ENCODE assay signal across 9 cellular contexts in genomic region chr3:30112904-30113484, GRCh38.
DNase-seq lines count a peak whose midpoint lies in the region; ATAC-seq and TF ChIP-seq lines count a peak whose summit lies in the region.
"Had no signal": no experiment of that assay in that cellular context is flagged by ENCODE, and none has a peak within 500 bp of the region (broad histone marks: within the 10 kb centered on the region; RNA-seq: fewer than 3 reads in every experiment).

No MANE protein-coding gene starts in this region.

- H2BK15ac ChIP-seq in IMR-90 (ENCODE audit: low read depth, low read length), result no peak overlapping the region

- no peaks in the 10 kb centered on the region for H3K79me1 ChIP-seq in IMR-90 (ENCODE audit: low read depth in 1 of 2, low read length in 2 of 2)

- CTCF ChIA-PET in IMR-90 (lab: Yijun Ruan, JAX), result interaction anchor here (1.2 to 1.7 kb wide), 3 partner anchors 86 to 580 kb away, joined by 4 read pairs; no protein-coding TSS in a partner anchor

- H4K91ac ChIP-seq in IMR-90 (ENCODE audit: insufficient read depth, low read depth, low read length), result peak overlapping the region; percentile 54; the same call in 1 of the 2 replicates

- no TSS peak for BruUV-seq in IMR-90 (replicated peaks; lab: Mats Ljungman, UMichigan)

- DNase-seq in EL (peak; percentile 47), IMR-90 (peak; percentile 59), SHP77 (lab: John Stamatoyannopoulos, UW) (peak; percentile 11 to 20), fibroblast of peridontal ligament (ENCODE audit: extremely low read depth) (peak; percentile 73), natural killer cell (no peak)
- no peak for DNase-seq in activated naive CD8-positive, alpha-beta T cell treated with anti-CD3 and anti-CD28 coated beads, Interleukin-2, amount 50 U/mL, for 24 hours

- no peak overlapping the region for H3K56ac ChIP-seq in IMR-90 (ENCODE audit: extremely low read depth, insufficient read depth, low read length)

- TF ChIP-seq CTCF in IMR-90 (conservative IDR thresholded peaks at IDR 0.05; ENCODE audit: low read depth, low read length) (peak; percentile 72), parathyroid adenoma (IDR thresholded peaks at IDR 0.05) (peak; percentile 38), natural killer cell (IDR thresholded peaks at IDR 0.05) (no peak)

- H3K9me3 ChIP-seq in IMR-90 (ENCODE audit: control insufficient read depth, insufficient read depth, low read length) (no peaks in the 10 kb centered on the region), parathyroid adenoma (ENCODE audit: control insufficient read depth, low read length) (no peaks in the 10 kb centered on the region)

- H3K4me2 ChIP-seq in IMR-90 (ENCODE audit: low read depth, low read length), result no peak overlapping the region
- H3K4me2 ChIP-seq in parathyroid adenoma (ENCODE audit: low read length), result no peak overlapping the region

- H2BK120ac ChIP-seq in IMR-90 (ENCODE audit: low read depth, low read length), result peak overlapping the region; percentile 74; the same call in 1 of the 2 replicates

- no peaks in the 10 kb centered on the region for H3K4me1 Mint-ChIP-seq in natural killer cell
- H3K4me1 Mint-ChIP-seq in activated naive CD8-positive, alpha-beta T cell treated with anti-CD3 and anti-CD28 coated beads, Interleukin-2, amount 50 U/mL, for 24 hours, result peaks cover 3% of the 10 kb centered on the region

- peaks cover 0 to 17% of the 10 kb centered on the region in 2 donors for H3K27me3 Mint-ChIP-seq in natural killer cell (ENCODE audit: low read depth in 2 of 2)
- no peaks in the 10 kb centered on the region for H3K27me3 Mint-ChIP-seq in activated naive CD8-positive, alpha-beta T cell treated with anti-CD3 and anti-CD28 coated beads, Interleukin-2, amount 50 U/mL, for 24 hours

- H3K4me1 ChIP-seq in IMR-90 (ENCODE audit: control insufficient read depth, insufficient read depth, low read length) (no peaks in the 10 kb centered on the region), parathyroid adenoma (no peaks in the 10 kb centered on the region)

- H3K79me2 ChIP-seq in parathyroid adenoma, result no peaks in the 10 kb centered on the region

- H4K5ac ChIP-seq in IMR-90 (ENCODE audit: low read depth, low read length), result peak overlapping the region; percentile 88; the same call in 1 of the 2 replicates

- H2AFZ ChIP-seq in IMR-90 (replicated peaks; ENCODE audit: low read length, poor library complexity) (no peak overlapping the region), parathyroid adenoma (no peak overlapping the region)

- in situ Hi-C loops in IMR-90 (cut with MboI; ENCODE audit: low sequenced_read_pairs), result loop anchor here (5.0 kb wide), 1 partner anchor 84 kb away; no protein-coding TSS in a partner anchor

- H4K8ac ChIP-seq in IMR-90 (ENCODE audit: low read depth in 2 of 2, low read length in 2 of 2), result peak overlapping the region in 1 of 2 experiments; percentile 64; a peak in 1 of 4 replicates

- no peak overlapping the region for H3K27ac Mint-ChIP-seq in natural killer cell
- no peak overlapping the region for H3K27ac Mint-ChIP-seq in activated naive CD8-positive, alpha-beta T cell treated with anti-CD3 and anti-CD28 coated beads, Interleukin-2, amount 50 U/mL, for 24 hours

- H3K4ac ChIP-seq in IMR-90 (ENCODE audit: low read depth, low read length), result peak overlapping the region; percentile 59; the same call in 1 of the 2 replicates

- no peak for TF ChIP-seq POLR2A in IMR-90 (IDR thresholded peaks at IDR 0.05; ENCODE audit: low read depth, low read length)

- H3K27me3 ChIP-seq in IMR-90 (ENCODE audit: control insufficient read depth, insufficient read depth, low read length) (no peaks in the 10 kb centered on the region; the same call in none of the 2 replicates), parathyroid adenoma (ENCODE audit: control insufficient read depth, insufficient read depth, low read length) (no peaks in the 10 kb centered on the region)

- dilution Hi-C loops in IMR-90 (cut with HindIII; ENCODE audit: low sequenced_read_pairs, unreplicated experiment), result no loop called here

- H3K14ac ChIP-seq in IMR-90 (replicated peaks; ENCODE audit: low read depth, low read length), result 0 out of 2 replicates have a peak overlapping the region, but pooled peaks have one; percentile 73

- H2BK20ac ChIP-seq in IMR-90 (ENCODE audit: low read depth, low read length), result no peak overlapping the region

- no peaks in the 10 kb centered on the region for H4K20me1 ChIP-seq in IMR-90 (ENCODE audit: insufficient read depth, low read length)

- POLR2A ChIA-PET in IMR-90 (lab: Charles Lee; ENCODE audit: unreplicated experiment), result no interaction called here

- H3K27ac ChIP-seq in IMR-90 (ENCODE audit: insufficient read depth, low read length), result no peak overlapping the region
- no peak overlapping the region for H3K27ac ChIP-seq in parathyroid adenoma
- H3K27ac ChIP-seq: skin epidermis had no signal

- no peak overlapping the region for H3K9ac ChIP-seq in IMR-90 (ENCODE audit: low read depth, low read length)
- no peak overlapping the region for H3K9ac ChIP-seq in parathyroid adenoma

- H3K18ac ChIP-seq in IMR-90 (ENCODE audit: low read depth, low read length), result peak overlapping the region; percentile 80; the same call in 1 of the 2 replicates

- H3K36me3 ChIP-seq in IMR-90 (ENCODE audit: control insufficient read depth, insufficient read depth, low read length), result no peaks in the 10 kb centered on the region
- H3K36me3 ChIP-seq in parathyroid adenoma (ENCODE audit: control insufficient read depth, insufficient read depth, low read length), result no peaks in the 10 kb centered on the region

- H2AK5ac ChIP-seq in IMR-90 (ENCODE audit: low read depth, low read length), result no peak overlapping the region

- no peak overlapping the region for H2AK9ac ChIP-seq in IMR-90 (replicated peaks; ENCODE audit: low read depth, low read length, poor library complexity)

- no CpG with 5 or more reads among the region's 1 CpG for WGBS in IMR-90 (ENCODE audit: extremely low coverage in 2 of 2, insufficient read length in 1 of 2), 2 experiments

- H3K9me1 ChIP-seq in IMR-90 (ENCODE audit: insufficient read depth, low read length), result no peaks in the 10 kb centered on the region

- H3K9me3 Mint-ChIP-seq in natural killer cell, result no peaks in the 10 kb centered on the region
- H3K9me3 Mint-ChIP-seq in activated naive CD8-positive, alpha-beta T cell treated with anti-CD3 and anti-CD28 coated beads, Interleukin-2, amount 50 U/mL, for 24 hours, result no peaks in the 10 kb centered on the region

- peak; percentile 82 for TF ChIP-seq RAD21 in IMR-90 (IDR thresholded peaks at IDR 0.05; ENCODE audit: low read length)

- no peak overlapping the region for H3K4me3 Mint-ChIP-seq in natural killer cell
- H3K4me3 Mint-ChIP-seq in activated naive CD8-positive, alpha-beta T cell treated with anti-CD3 and anti-CD28 coated beads, Interleukin-2, amount 50 U/mL, for 24 hours, result no peak overlapping the region

- H2BK5ac ChIP-seq in IMR-90 (ENCODE audit: low read depth, low read length, poor library complexity, severe bottlenecking), result no peak overlapping the region

- intact Hi-C loops in IMR-90 (cut with micrococcal nuclease) (loop anchor here (1.0 to 5.0 kb wide), 4 partner anchors 86 to 636 kb away; partner anchors contain the start of gene TGFBR2), natural killer cell (cut with micrococcal nuclease) (loop anchor here (1.0 to 10.0 kb wide), 2 partner anchors 580 to 642 kb away; no protein-coding TSS in a partner anchor)

- H3K4me3 ChIP-seq in IMR-90 (ENCODE audit: insufficient read depth, low read depth, low read length) (no peak overlapping the region), parathyroid adenoma (ENCODE audit: low read depth, low read length) (no peak overlapping the region)
- H3K4me3 ChIP-seq: skin epidermis had no signal

- H3K36me3 Mint-ChIP-seq in natural killer cell, result no peaks in the 10 kb centered on the region
- H3K36me3 Mint-ChIP-seq in activated naive CD8-positive, alpha-beta T cell treated with anti-CD3 and anti-CD28 coated beads, Interleukin-2, amount 50 U/mL, for 24 hours (ENCODE audit: low read depth), result no peaks in the 10 kb centered on the region

- peak; percentile 78 for ATAC-seq in IMR-90 (ENCODE audit: low read depth)
- no peak for ATAC-seq in natural killer cell
- no peak for ATAC-seq in activated naive CD8-positive, alpha-beta T cell treated with anti-CD3 and anti-CD28 coated beads, Interleukin-2, amount 50 U/mL, for 24 hours
- ATAC-seq in GM21360 (IDR thresholded peaks at IDR 0.05; ENCODE audit: unreplicated experiment), result no peak

- H3K23ac ChIP-seq in IMR-90 (ENCODE audit: low read depth, low read length), result no peak overlapping the region

TF ChIP-seq in IMR-90, 13 proteins besides CTCF, POLR2A, EP300 and RAD21:
- peak; percentile 74 for TF ChIP-seq SMC3 (IDR thresholded peaks at IDR 0.05; ENCODE audit: low read depth, low read length)
- TF ChIP-seq RFX5 (IDR thresholded peaks at IDR 0.05; ENCODE audit: low read depth, low read length), result no peak

Comparison
In these comparisons a context has a peak if more than half of its experiments do, and no peak if none do; other contexts are left out.
1. DNase-seq: peak in EL (single experiment), IMR-90 (single experiment), SHP77 (2 of 2) and fibroblast of peridontal ligament (single experiment); none in natural killer cell (single experiment) and activated naive CD8-positive, alpha-beta T cell treated with anti-CD3 and anti-CD28 coated beads, Interleukin-2, amount 50 U/mL, for 24 hours (single experiment).